In the genomic region with DNA sequence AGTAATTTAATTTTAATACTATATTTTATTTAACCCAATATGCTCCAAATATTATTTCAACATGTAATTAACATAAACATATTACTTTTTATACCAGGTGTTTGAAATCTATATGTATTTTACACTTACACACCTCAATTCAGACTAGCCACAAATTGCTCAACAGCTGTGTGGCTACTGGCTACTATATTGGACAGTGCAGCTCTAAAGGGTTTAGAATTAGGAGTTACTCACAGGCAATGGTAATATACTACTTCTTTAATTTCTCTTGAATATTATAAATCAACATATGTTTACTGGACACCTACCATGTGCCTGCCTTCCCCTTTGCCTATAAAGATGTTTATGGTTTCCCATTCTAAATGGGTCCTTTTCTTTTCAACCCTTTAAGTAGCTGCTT, we compare ENCODE assay signal across 15 cellular contexts. TPM values are rescaled to one million over a fixed set of nuclear protein-coding genes. Genes with fewer than 3 reads are reported as not detected.
A peak's percentile ranks its signal among the peaks of the same experiment; 100 is the strongest.
DNase-seq lines count a peak whose midpoint lies in the region; ATAC-seq, FAIRE-seq and TF ChIP-seq lines count a peak whose summit lies in the region.
"Had no signal": no experiment of that assay in that cellular context is flagged by ENCODE, and none has a peak within 500 bp of the region (broad histone marks: within the 10 kb centered on the region; RNA-seq: fewer than 3 reads in every experiment).

No MANE protein-coding gene starts in this region.

- H3K4me1 Mint-ChIP-seq in activated naive CD4-positive, alpha-beta T cell treated with anti-CD3 and anti-CD28 coated beads, Interleukin-2, amount 10 ng/mL, durations not matched to agents 7 days and 5 days = peaks cover 59% of the 10 kb centered on the region
- H3K4me1 Mint-ChIP-seq in stimulated activated memory B cell treated with anti-CD40 and anti-IgM and Interleukin-4, amounts not matched to agents 10 μg/mL and 1 μg/mL and 100 μg/mL, for 72 hours = peaks cover 38% of the 10 kb centered on the region

- CTCF ChIA-PET in activated naive CD4-positive, alpha-beta T cell treated with anti-CD3 and anti-CD28 coated beads, Interleukin-2, amount 10 ng/mL, durations not matched to agents 7 days and 5 days (lab: Charles Lee) = interaction anchor here (1.0 to 1.7 kb wide), 4 partner anchors 17 to 52 kb away, joined by 3 to 4 read pairs (median 3); partner anchors contain the start of gene FBXO5
- CTCF ChIA-PET in endothelial cell of umbilical vein (lab: Charles Lee) = interaction anchor here (0.7 to 1.2 kb wide), 2 partner anchors 15 to 46 kb away, joined by 3 read pairs; no protein-coding TSS in a partner anchor

- FAIRE-seq in endothelial cell of umbilical vein (lab: Jason Lieb, UNC) = no peak

- no peaks in the 10 kb centered on the region for H4K20me1 ChIP-seq in endothelial cell of umbilical vein (replicated peaks; ENCODE audit: control insufficient read depth, extremely low read depth, insufficient read depth, low read length)

- no peaks in the 10 kb centered on the region for H3K9me3 ChIP-seq in endothelial cell of umbilical vein (replicated peaks; ENCODE audit: control insufficient read depth, insufficient read depth, low read length)
- H3K9me3 ChIP-seq: heart right ventricle, MG63, Peyer's patch had no signal

- POLR2A ChIA-PET in endothelial cell of umbilical vein (lab: Charles Lee) = no interaction called here

- H3K27me3 ChIP-seq in endothelial cell of umbilical vein (ENCODE audit: control insufficient read depth in 2 of 2, insufficient read depth in 2 of 2, low read length in 2 of 2) = no peaks in the 10 kb centered on the region
- H3K27me3 ChIP-seq: heart right ventricle, MG63, Peyer's patch had no signal

- DNase-seq in activated naive CD4-positive, alpha-beta T cell treated with anti-CD3 and anti-CD28 coated beads, Interleukin-2, amount 10 ng/mL, durations not matched to agents 7 days and 5 days = no peak
- no peak for DNase-seq in activated naive CD4-positive, alpha-beta T cell (lab: John Stamatoyannopoulos, UW)
- DNase-seq in OCI-M1 (lab: John Stamatoyannopoulos, UW) (peak; percentile 33), endothelial cell of umbilical vein (ENCODE audit: low read depth, low spot score) (no peak), HUDEP-2 (lab: John Stamatoyannopoulos, UW; ENCODE audit: unreplicated experiment in 76 of 76) (no peak)
- DNase-seq: dermis blood vessel endothelial cell, GOT3, heart right ventricle, MG63, NCI-H345, Peyer's patch, retina had no signal

- H3K9me3 Mint-ChIP-seq in activated naive CD4-positive, alpha-beta T cell treated with anti-CD3 and anti-CD28 coated beads, Interleukin-2, amount 10 ng/mL, durations not matched to agents 7 days and 5 days = peaks cover 5% of the 10 kb centered on the region
- no peaks in the 10 kb centered on the region for H3K9me3 Mint-ChIP-seq in stimulated activated memory B cell treated with anti-CD40 and anti-IgM and Interleukin-4, amounts not matched to agents 10 μg/mL and 1 μg/mL and 100 μg/mL, for 72 hours

- H3K4me3 Mint-ChIP-seq in activated naive CD4-positive, alpha-beta T cell treated with anti-CD3 and anti-CD28 coated beads, Interleukin-2, amount 10 ng/mL, durations not matched to agents 7 days and 5 days = peak overlapping the region; percentile 52
- peak overlapping the region; percentile 24 for H3K4me3 Mint-ChIP-seq in stimulated activated memory B cell treated with anti-CD40 and anti-IgM and Interleukin-4, amounts not matched to agents 10 μg/mL and 1 μg/mL and 100 μg/mL, for 72 hours

- no peaks in the 10 kb centered on the region for H3K9me1 ChIP-seq in endothelial cell of umbilical vein (replicated peaks; ENCODE audit: control insufficient read depth, extremely low read depth, insufficient read depth, low read length)

- peaks cover 41% of the 10 kb centered on the region for H3K36me3 Mint-ChIP-seq in activated naive CD4-positive, alpha-beta T cell treated with anti-CD3 and anti-CD28 coated beads, Interleukin-2, amount 10 ng/mL, durations not matched to agents 7 days and 5 days
- H3K36me3 Mint-ChIP-seq in stimulated activated memory B cell treated with anti-CD40 and anti-IgM and Interleukin-4, amounts not matched to agents 10 μg/mL and 1 μg/mL and 100 μg/mL, for 72 hours = peaks cover 21% of the 10 kb centered on the region

- H3K27ac Mint-ChIP-seq in activated naive CD4-positive, alpha-beta T cell treated with anti-CD3 and anti-CD28 coated beads, Interleukin-2, amount 10 ng/mL, durations not matched to agents 7 days and 5 days = peak overlapping the region; percentile 31
- H3K27ac Mint-ChIP-seq in stimulated activated memory B cell treated with anti-CD40 and anti-IgM and Interleukin-4, amounts not matched to agents 10 μg/mL and 1 μg/mL and 100 μg/mL, for 72 hours = peak overlapping the region; percentile 23

- dilution Hi-C loops in endothelial cell of umbilical vein (cut with MboI; ENCODE audit: extremely low pct_ligation_motif_present, low sequenced_read_pairs) = no loop called here

- BruUV-seq in endothelial cell of umbilical vein (replicated peaks; lab: Mats Ljungman, UMichigan) = no TSS peak

- intact Hi-C loops in endothelial cell of umbilical vein (cut with micrococcal nuclease) = loop anchor here (10.0 kb wide), 1 partner anchor 695 kb away; no protein-coding TSS in a partner anchor

- H3K4me1 ChIP-seq in endothelial cell of umbilical vein (ENCODE audit: control insufficient read depth, extremely low read depth, insufficient read depth, low read length) = peaks cover 22% of the 10 kb centered on the region

- no peak overlapping the region for H3K27ac ChIP-seq in endothelial cell of umbilical vein (ENCODE audit: insufficient read depth, low read depth, low read length)
- H3K27ac ChIP-seq: Peyer's patch had no signal

- no peak for ATAC-seq in stimulated activated memory B cell treated with anti-CD40 and anti-IgM and Interleukin-4, amounts not matched to agents 10 μg/mL and 1 μg/mL and 100 μg/mL, for 72 hours
- ATAC-seq in HG02798 (IDR thresholded peaks at IDR 0.05; ENCODE audit: poor library complexity, unreplicated experiment) (no peak), HG02884 (IDR thresholded peaks at IDR 0.05; ENCODE audit: unreplicated experiment) (no peak)
- ATAC-seq: heart right ventricle had no signal

- peaks cover 63% of the 10 kb centered on the region for H3K79me2 ChIP-seq in endothelial cell of umbilical vein (ENCODE audit: control insufficient read depth, insufficient read depth, low read length)

- H3K4me3 ChIP-seq in endothelial cell of umbilical vein (replicated peaks in 1 of 3; ENCODE audit: insufficient read depth in 1 of 3, low read depth in 1 of 3, low read length in 3 of 3) = peak overlapping the region in 1 of 3 experiments; percentile 18

- peak overlapping the region; percentile 42 for H3K4me2 ChIP-seq in endothelial cell of umbilical vein (ENCODE audit: insufficient read depth, low read length)

- no peak for TF ChIP-seq POLR2A in endothelial cell of umbilical vein (IDR thresholded peaks at IDR 0.05; ENCODE audit: low read depth, low read length)

- H3K36me3 ChIP-seq in endothelial cell of umbilical vein (ENCODE audit: control insufficient read depth in 2 of 2, extremely low read depth in 1 of 2, insufficient read depth in 2 of 2, low read length in 2 of 2) = peaks cover 2 to 3% of the 10 kb centered on the region in 2 experiments

- H2AFZ ChIP-seq in endothelial cell of umbilical vein (ENCODE audit: low read depth, low read length) = no peak overlapping the region

- TF ChIP-seq CTCF in endothelial cell of umbilical vein (IDR thresholded peaks at IDR 0.05; ENCODE audit: extremely low read depth in 1 of 2, insufficient read depth in 1 of 2, low read depth in 1 of 2, low read length in 2 of 2) = no peak

- H3K9ac ChIP-seq in endothelial cell of umbilical vein (replicated peaks; ENCODE audit: extremely low read depth, insufficient read depth, low read length) = no peak overlapping the region

- peaks cover 6% of the 10 kb centered on the region for H3K27me3 Mint-ChIP-seq in activated naive CD4-positive, alpha-beta T cell treated with anti-CD3 and anti-CD28 coated beads, Interleukin-2, amount 10 ng/mL, durations not matched to agents 7 days and 5 days
- no peaks in the 10 kb centered on the region for H3K27me3 Mint-ChIP-seq in stimulated activated memory B cell treated with anti-CD40 and anti-IgM and Interleukin-4, amounts not matched to agents 10 μg/mL and 1 μg/mL and 100 μg/mL, for 72 hours

TF ChIP-seq in endothelial cell of umbilical vein, 7 proteins besides CTCF, POLR2A, EP300 and RAD21:
- TF ChIP-seq JUN (IDR thresholded peaks at IDR 0.05; ENCODE audit: borderline replicate concordance, insufficient read depth, insufficient read length, low read depth) (no peak), MYC (IDR thresholded peaks at IDR 0.05; ENCODE audit: low read depth, low read length) (no peak), FOS (IDR thresholded peaks at IDR 0.05; ENCODE audit: borderline replicate concordance, insufficient read depth, low read length) (no peak), POLR2AphosphoS5 (IDR thresholded peaks at IDR 0.05; ENCODE audit: insufficient read depth, low read depth, low read length) (no peak), GATA2 (IDR thresholded peaks at IDR 0.05; ENCODE audit: insufficient read depth, insufficient read length, low read depth, low read length) (no peak), EZH2 (IDR thresholded peaks at IDR 0.05; ENCODE audit: borderline replicate concordance, low read depth, low read length, severe bottlenecking) (no peak)
- TF ChIP-seq, protein P1, sequence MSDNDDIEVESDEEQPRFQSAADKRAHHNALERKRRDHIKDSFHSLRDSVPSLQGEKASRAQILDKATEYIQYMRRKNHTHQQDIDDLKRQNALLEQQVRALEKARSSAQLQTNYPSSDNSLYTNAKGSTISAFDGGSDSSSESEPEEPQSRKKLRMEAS (IDR thresholded peaks at IDR 0.05; ENCODE audit: insufficient read depth, insufficient read length) = no peak

RNA-seq across cellular contexts. Expression of gene MTRF1L, which starts 2.3 kb away (rescaled TPM):
- 27.5 and 31.2 TPM in 2 replicates for total RNA-seq in endothelial cell of umbilical vein
- polyA plus RNA-seq in endothelial cell of umbilical vein = 5.2 and 6.2 TPM in 2 replicates
- polyA plus RNA-seq in endothelial cell of umbilical vein (2011; cell fraction: cytosol; rRNA removed) = 8.3 and 9.1 TPM in 2 replicates
- polyA plus RNA-seq in endothelial cell of umbilical vein (2011; cell fraction: nucleus; rRNA removed) = 20.5 and 32.0 TPM in 2 replicates
- polyA plus RNA-seq in endothelial cell of umbilical vein (2012) = 9.5 and 19.1 TPM in 2 replicates
- 10.5 and 10.9 TPM in 2 replicates for polyA minus RNA-seq in endothelial cell of umbilical vein
- 8.8 TPM for polyA minus RNA-seq in endothelial cell of umbilical vein (2011; cell fraction: cytosol; rRNA and poly(A)+ RNA removed)
- polyA minus RNA-seq in endothelial cell of umbilical vein (2011; cell fraction: nucleus; rRNA and poly(A)+ RNA removed) = 39.7 and 47.9 TPM in 2 replicates

RNA-seq across cellular contexts. Expression of gene FBXO5, which starts 17.4 kb away (rescaled TPM):
- total RNA-seq in endothelial cell of umbilical vein = 27.1 and 28.1 TPM in 2 replicates
- polyA plus RNA-seq in endothelial cell of umbilical vein = 5.4 and 6.1 TPM in 2 replicates
- polyA plus RNA-seq in endothelial cell of umbilical vein (2011; cell fraction: cytosol; rRNA removed) = 13.4 and 13.9 TPM in 2 replicates
- 13.0 and 17.5 TPM in 2 replicates for polyA plus RNA-seq in endothelial cell of umbilical vein (2011; cell fraction: nucleus; rRNA removed)
- 6.4 and 15.2 TPM in 2 replicates for polyA plus RNA-seq in endothelial cell of umbilical vein (2012)
- 4.0 and 4.8 TPM in 2 replicates for polyA minus RNA-seq in endothelial cell of umbilical vein
- polyA minus RNA-seq in endothelial cell of umbilical vein (2011; cell fraction: cytosol; rRNA and poly(A)+ RNA removed) = 13.0 TPM
- 8.8 and 12.2 TPM in 2 replicates for polyA minus RNA-seq in endothelial cell of umbilical vein (2011; cell fraction: nucleus; rRNA and poly(A)+ RNA removed)
